Comparison of ENCODE assay signal across 1 cellular context in genomic region chr16:50547340-50547865, GRCh38.
A peak's percentile ranks its signal among the peaks of the same experiment; 100 is the strongest.
TF ChIP-seq lines count a peak whose summit lies in the region.

No MANE protein-coding gene starts in this region.

TF ChIP-seq in HepG2, 621 proteins besides CTCF, POLR2A, EP300 and RAD21 (continued from another document and continues in another):
- TF ChIP-seq TFDP2 (CRISPR knock-in tag; IDR thresholded peaks at IDR 0.05): no peak
- no peak for TF ChIP-seq ZBTB21 (CRISPR knock-in tag; IDR thresholded peaks at IDR 0.05)
- TF ChIP-seq ZNF501 (CRISPR knock-in tag; IDR thresholded peaks at IDR 0.05): peak; percentile 92
- TF ChIP-seq CSRNP2 (CRISPR knock-in tag; conservative IDR thresholded peaks at IDR 0.05; ENCODE audit: low read depth): no peak
- no peak for TF ChIP-seq ZNF383 (CRISPR knock-in tag; IDR thresholded peaks at IDR 0.05; ENCODE audit: borderline replicate concordance)
- no peak for TF ChIP-seq ZNF33B (CRISPR knock-in tag; IDR thresholded peaks at IDR 0.05)
- TF ChIP-seq HNRNPLL (IDR thresholded peaks at IDR 0.05; ENCODE audit: low read depth, low read length, poor library complexity, severe bottlenecking): peak; percentile 76
- TF ChIP-seq DDIT3 (CRISPR knock-in tag; IDR thresholded peaks at IDR 0.05): no peak
- TF ChIP-seq ZNF709 (CRISPR knock-in tag; IDR thresholded peaks at IDR 0.05): no peak
- peak; percentile 5; the same call in 1 of the 2 replicates for TF ChIP-seq NFYC (CRISPR knock-in tag; IDR thresholded peaks at IDR 0.05)
- peak; percentile 95 for TF ChIP-seq RARA (CRISPR knock-in tag; IDR thresholded peaks at IDR 0.05)
- 0 out of 2 replicates have a peak, but pooled peaks have one; percentile 34 for TF ChIP-seq ZNF276 (CRISPR knock-in tag; IDR thresholded peaks at IDR 0.05; ENCODE audit: low read depth)
- peak; percentile 76; the same call in 1 of the 2 replicates for TF ChIP-seq IRF9 (CRISPR knock-in tag; IDR thresholded peaks at IDR 0.05; ENCODE audit: borderline replicate concordance)
- peak; percentile 7 for TF ChIP-seq ZNF749 (CRISPR knock-in tag; IDR thresholded peaks at IDR 0.05; ENCODE audit: borderline replicate concordance)
- peak; percentile 42 for TF ChIP-seq ZFX (CRISPR knock-in tag; IDR thresholded peaks at IDR 0.05; ENCODE audit: low read depth)
- no peak for TF ChIP-seq PLSCR1 (CRISPR knock-in tag; IDR thresholded peaks at IDR 0.05; ENCODE audit: borderline replicate concordance)
- TF ChIP-seq MYPOP (CRISPR knock-in tag; IDR thresholded peaks at IDR 0.05): peak; percentile 67; the same call in 1 of the 2 replicates
- no peak for TF ChIP-seq ZSCAN9 (CRISPR knock-in tag; IDR thresholded peaks at IDR 0.05; ENCODE audit: borderline replicate concordance)
- TF ChIP-seq ARID2 (CRISPR knock-in tag; IDR thresholded peaks at IDR 0.05; ENCODE audit: borderline replicate concordance): no peak; the same call in 1 of the 2 replicates
- peak; percentile 43; the same call in 1 of the 2 replicates for TF ChIP-seq ZBTB1 (CRISPR knock-in tag; IDR thresholded peaks at IDR 0.05; ENCODE audit: borderline replicate concordance)
- TF ChIP-seq BCL6 (CRISPR knock-in tag; IDR thresholded peaks at IDR 0.05): peak; percentile 88
- TF ChIP-seq MLXIP (CRISPR knock-in tag; IDR thresholded peaks at IDR 0.05; ENCODE audit: borderline replicate concordance): no peak
- TF ChIP-seq ZHX1 (CRISPR knock-in tag; IDR thresholded peaks at IDR 0.05; ENCODE audit: low read depth): no peak
- 0 out of 2 replicates have a peak, but pooled peaks have one; percentile 44 for TF ChIP-seq ZNF335 (CRISPR knock-in tag; IDR thresholded peaks at IDR 0.05)
- peak; percentile 90 for TF ChIP-seq NKX3-1 (CRISPR knock-in tag; IDR thresholded peaks at IDR 0.05)
- TF ChIP-seq HDAC2 (CRISPR knock-in tag; IDR thresholded peaks at IDR 0.05): peak; percentile 96
- TF ChIP-seq HES4 (CRISPR knock-in tag; IDR thresholded peaks at IDR 0.05; ENCODE audit: borderline replicate concordance): no peak
- TF ChIP-seq ZNF644 (CRISPR knock-in tag; IDR thresholded peaks at IDR 0.05; ENCODE audit: low read depth): peak; percentile 31; the same call in 1 of the 2 replicates
- 0 out of 2 replicates have a peak, but pooled peaks have one; percentile 25 for TF ChIP-seq ZNF740 (CRISPR knock-in tag; IDR thresholded peaks at IDR 0.05)
- TF ChIP-seq KDM6A (CRISPR knock-in tag; IDR thresholded peaks at IDR 0.05; ENCODE audit: low read depth): peak; percentile 70; the same call in 1 of the 2 replicates
- no peak for TF ChIP-seq MXD4 (CRISPR knock-in tag; IDR thresholded peaks at IDR 0.05)
- TF ChIP-seq GTF3A (CRISPR knock-in tag; conservative IDR thresholded peaks at IDR 0.05): no peak
- no peak for TF ChIP-seq RFX3 (CRISPR knock-in tag; IDR thresholded peaks at IDR 0.05)
- 0 out of 2 replicates have a peak, but pooled peaks have one; percentile 31 for TF ChIP-seq BORCS8-MEF2B (CRISPR knock-in tag; IDR thresholded peaks at IDR 0.05)
- no peak for TF ChIP-seq MTERF4 (CRISPR knock-in tag; IDR thresholded peaks at IDR 0.05)
- no peak for TF ChIP-seq MTA3 (CRISPR knock-in tag; IDR thresholded peaks at IDR 0.05)
- TF ChIP-seq ZNF672 (CRISPR knock-in tag; IDR thresholded peaks at IDR 0.05): no peak
- TF ChIP-seq HNRNPK (IDR thresholded peaks at IDR 0.05; ENCODE audit: low read depth, low read length, poor library complexity, severe bottlenecking): peak; percentile 87
- TF ChIP-seq PHB2 (IDR thresholded peaks at IDR 0.05; ENCODE audit: partially characterized antibody): no peak
- TF ChIP-seq MYNN (CRISPR knock-in tag; IDR thresholded peaks at IDR 0.05; ENCODE audit: low read depth): no peak
- TF ChIP-seq ZNF792 (CRISPR knock-in tag; IDR thresholded peaks at IDR 0.05): peak; percentile 26; the same call in 1 of the 2 replicates
- peak; percentile 60; the same call in 1 of the 2 replicates for TF ChIP-seq IRF2 (CRISPR knock-in tag; IDR thresholded peaks at IDR 0.05)
- no peak for TF ChIP-seq NONO (IDR thresholded peaks at IDR 0.05)
- peak; percentile 89 for TF ChIP-seq NONO (CRISPR knock-in tag; conservative IDR thresholded peaks at IDR 0.05)
- peak; percentile 98 for TF ChIP-seq ZMYM3 (CRISPR knock-in tag; IDR thresholded peaks at IDR 0.05)
- peak; percentile 73 for TF ChIP-seq MAX (IDR thresholded peaks at IDR 0.05)
- peak; percentile 21; the same call in 1 of the 2 replicates for TF ChIP-seq ZNF160 (CRISPR knock-in tag; IDR thresholded peaks at IDR 0.05)
- TF ChIP-seq ZNF562 (CRISPR knock-in tag; IDR thresholded peaks at IDR 0.05; ENCODE audit: borderline replicate concordance): no peak
- TF ChIP-seq SP1 (IDR thresholded peaks at IDR 0.05): no peak
- peak; percentile 50; the same call in 1 of the 2 replicates for TF ChIP-seq SP1 (CRISPR knock-in tag; IDR thresholded peaks at IDR 0.05)
- no peak for TF ChIP-seq ZFYVE20 (CRISPR knock-in tag; IDR thresholded peaks at IDR 0.05; ENCODE audit: borderline replicate concordance, low read depth)
- TF ChIP-seq HHEX (CRISPR knock-in tag; IDR thresholded peaks at IDR 0.05): no peak
- TF ChIP-seq RAD51 (IDR thresholded peaks at IDR 0.05; ENCODE audit: borderline replicate concordance): no peak
- no peak for TF ChIP-seq DNMT3B (CRISPR knock-in tag; conservative IDR thresholded peaks at IDR 0.05)
- TF ChIP-seq SRF (IDR thresholded peaks at IDR 0.05; ENCODE audit: low read depth, low read length): 0 out of 2 replicates have a peak, but pooled peaks have one; percentile 6
- no peak for TF ChIP-seq ATAD3A (CRISPR knock-in tag; IDR thresholded peaks at IDR 0.05)
- no peak for TF ChIP-seq ZNF44 (CRISPR knock-in tag; IDR thresholded peaks at IDR 0.05)
- no peak for TF ChIP-seq HMGA1 (CRISPR knock-in tag; conservative IDR thresholded peaks at IDR 0.05)
